In genomic region chr17:37833237-37833859, GRCh38 we compare ENCODE assay signal across 17 cellular contexts.
A peak's percentile ranks its signal among the peaks of the same experiment; 100 is the strongest.
DNase-seq lines count a peak whose midpoint lies in the region; ATAC-seq and TF ChIP-seq lines count a peak whose summit lies in the region.
"Had no signal": no experiment of that assay in that cellular context is flagged by ENCODE, and none has a peak within 500 bp of the region (broad histone marks: within the 10 kb centered on the region; RNA-seq: fewer than 3 reads in every experiment).

No MANE protein-coding gene starts in this region.

- no peak for TF ChIP-seq CTCF in activated B cell treated with CpG ODN at 0.5 μM for 24 hours (IDR thresholded peaks at IDR 0.05)
- no peak for TF ChIP-seq CTCF in stomach (IDR thresholded peaks at IDR 0.05)

- CTCF ChIA-PET in activated B cell treated with CpG ODN at 0.5 μM for 24 hours (lab: Charles Lee), result interaction anchor here (1.0 kb wide), 1 partner anchor 11 kb away, joined by 3 read pairs; no protein-coding TSS in a partner anchor

- no peak overlapping the region for H3K4me3 ChIP-seq in stomach
- H3K4me3 ChIP-seq: BLaER1, PC-9, prostate gland, upper lobe of left lung had no signal

- 74 to 87% (median 80%) methylated on average over 11 of the region's 11 CpGs for WGBS in stomach, 5 donors

- ATAC-seq in HG02885 (IDR thresholded peaks at IDR 0.05; ENCODE audit: poor library complexity, unreplicated experiment), result peak; percentile 40
- ATAC-seq in activated B cell treated with CpG ODN at 0.5 μM for 24 hours (ENCODE audit: low read depth), result no peak

- TF ChIP-seq EP300 in stomach (IDR thresholded peaks at IDR 0.05), result no peak

- no peak for TF ChIP-seq POLR2A in stomach (IDR thresholded peaks at IDR 0.05)

- intact Hi-C loops in activated B cell treated with CpG ODN at 0.5 μM for 24 hours (cut with micrococcal nuclease) (no loop called here), stomach (cut with DNase I; ENCODE audit: low total_unique reads) (no loop called here)

- H3K36me3 ChIP-seq in stomach, result no peaks in the 10 kb centered on the region
- H3K36me3 ChIP-seq: BLaER1, prostate gland, upper lobe of left lung had no signal

- H3K27ac ChIP-seq in stomach, result no peak overlapping the region
- H3K27ac ChIP-seq: BLaER1, PC-9, prostate gland, upper lobe of left lung had no signal

- in situ Hi-C loops in G401 (cut with HindIII; ENCODE audit: low sequenced_read_pairs), result no loop called here

- H3K27me3 Mint-ChIP-seq in activated B cell treated with CpG ODN at 0.5 μM for 24 hours, result peaks cover 2% of the 10 kb centered on the region

- no peaks in the 10 kb centered on the region for H3K9me3 ChIP-seq in stomach
- H3K9me3 ChIP-seq: BLaER1, prostate gland, upper lobe of left lung had no signal

- peak in 2 of 3 donors; percentile 15 to 21 for DNase-seq in stimulated activated CD4-positive, alpha-beta T cell treated with anti-CD3 and anti-CD28 coated beads, Interleukin-12 subunit alpha, Interleukin-12 subunit beta, amount 100 ng/mL, for 48 hours (ENCODE audit: low read depth in 2 of 3, low spot score in 1 of 3)
- DNase-seq in stimulated activated CD4-positive, alpha-beta T cell treated with anti-CD3 and anti-CD28 coated beads, Interleukin-4, amount 100 ng/mL, for 4 hours, result no peak
- no peak for DNase-seq in activated B cell treated with CpG ODN at 0.5 μM for 24 hours
- DNase-seq in stomach, result no peak
- DNase-seq in G401 (ENCODE audit: low spot score), result no peak
- DNase-seq in cerebellar cortex (ENCODE audit: low spot score), result no peak
- no peak for DNase-seq in SIG-M5 treated with dmso at 0.1 percent for 504 hours (lab: John Stamatoyannopoulos, UW; ENCODE audit: unreplicated experiment)
- DNase-seq: effector memory CD4-positive, alpha-beta T cell; H7; mammary epithelial cell; NCI-H187 treated with DMSO at 0.1 percent for 48 hours; PC-9; T1000; upper lobe of left lung had no signal

- POLR2A ChIA-PET in activated B cell treated with CpG ODN at 0.5 μM for 24 hours (lab: Charles Lee), result interaction anchor here (1.9 kb wide), 1 partner anchor 11 kb away, joined by 5 read pairs; no protein-coding TSS in a partner anchor

- peak overlapping the region; percentile 18 for H3K27ac Mint-ChIP-seq in activated B cell treated with CpG ODN at 0.5 μM for 24 hours

- H3K4me1 Mint-ChIP-seq in activated B cell treated with CpG ODN at 0.5 μM for 24 hours, result peaks cover 34% of the 10 kb centered on the region

- H3K4me3 Mint-ChIP-seq in activated B cell treated with CpG ODN at 0.5 μM for 24 hours, result no peak overlapping the region

- no peaks in the 10 kb centered on the region for H3K4me1 ChIP-seq in stomach
- H3K4me1 ChIP-seq: prostate gland had no signal

- H3K36me3 Mint-ChIP-seq in activated B cell treated with CpG ODN at 0.5 μM for 24 hours (ENCODE audit: low read depth), result no peaks in the 10 kb centered on the region

- no peaks in the 10 kb centered on the region for H3K9me3 Mint-ChIP-seq in activated B cell treated with CpG ODN at 0.5 μM for 24 hours

- peaks cover 0 to 29% (median 0%) of the 10 kb centered on the region in 3 donors for H3K27me3 ChIP-seq in stomach
- H3K27me3 ChIP-seq: BLaER1, upper lobe of left lung had no signal

Comparison
In these comparisons a context has a peak if more than half of its experiments do, and no peak if none do; other contexts are left out.
1. DNase-seq: peak in stimulated activated CD4-positive, alpha-beta T cell treated with anti-CD3 and anti-CD28 coated beads, Interleukin-12 subunit alpha, Interleukin-12 subunit beta, amount 100 ng/mL, for 48 hours (2 of 3); none in stimulated activated CD4-positive, alpha-beta T cell treated with anti-CD3 and anti-CD28 coated beads, Interleukin-4, amount 100 ng/mL, for 4 hours (0 of 2), activated B cell treated with CpG ODN at 0.5 μM for 24 hours (single experiment), stomach (single experiment), G401 (single experiment), cerebellar cortex (single experiment) and SIG-M5 treated with dmso at 0.1 percent for 504 hours (single experiment).